Comparison of ENCODE assay signal across 9 cellular contexts in genomic region chr2:43088148-43089073, GRCh38.
DNase-seq lines count a peak whose midpoint lies in the region; ATAC-seq and TF ChIP-seq lines count a peak whose summit lies in the region.
"Had no signal": no experiment of that assay in that cellular context is flagged by ENCODE, and none has a peak within 500 bp of the region (broad histone marks: within the 10 kb centered on the region; RNA-seq: fewer than 3 reads in every experiment).

No MANE protein-coding gene starts in this region.

- TF ChIP-seq CTCF in left ventricle myocardium inferior (IDR thresholded peaks at IDR 0.05; ENCODE audit: borderline replicate concordance) (no peak), endodermal cell (conservative IDR thresholded peaks at IDR 0.05) (no peak), nephron (IDR thresholded peaks at IDR 0.05; ENCODE audit: unreplicated experiment in 3 of 3) (no peak), vagina (IDR thresholded peaks at IDR 0.05) (no peak)

- H3K27ac Mint-ChIP-seq in endodermal cell (peak overlapping the region; percentile 88), nephron (peak overlapping the region; percentile 49 to 99 (median 77))

- H3K4me1 ChIP-seq in left ventricle myocardium inferior (peaks cover 45% of the 10 kb centered on the region), endodermal cell (ENCODE audit: control insufficient read depth, insufficient read depth, low read length) (peaks cover 24% of the 10 kb centered on the region), vagina (peaks cover 50% of the 10 kb centered on the region)

- H3K27me3 ChIP-seq in left ventricle myocardium inferior (ENCODE audit: low read depth), result no peaks in the 10 kb centered on the region
- no peaks in the 10 kb centered on the region for H3K27me3 ChIP-seq in endodermal cell (ENCODE audit: control insufficient read depth, insufficient read depth, low read length, poor library complexity, severe bottlenecking)
- H3K27me3 ChIP-seq in vagina, result no peaks in the 10 kb centered on the region

- no peak for DNase-seq in left ventricle myocardium inferior
- no peak for DNase-seq in left ventricle myocardium superior
- no peak for DNase-seq in endodermal cell
- DNase-seq in vagina (ENCODE audit: extremely low spot score in 2 of 2), result no peak
- no peak for DNase-seq in midbrain (lab: John Stamatoyannopoulos, UW)
- no peak for DNase-seq in stimulated activated CD4-positive, alpha-beta T cell treated with anti-CD3 and anti-CD28 coated beads, Interleukin-4, amount 100 ng/mL, for 24 hours
- DNase-seq in T-helper 9 cell, result no peak
- DNase-seq: RPMI8226 had no signal

- H3K9me3 Mint-ChIP-seq in endodermal cell, result peaks cover 28% of the 10 kb centered on the region
- peaks cover 18% of the 10 kb centered on the region for H3K9me3 Mint-ChIP-seq in nephron

- peaks cover 44% of the 10 kb centered on the region for H3K4me1 Mint-ChIP-seq in endodermal cell
- peaks cover 51% of the 10 kb centered on the region for H3K4me1 Mint-ChIP-seq in nephron

- 75 to 89% methylated on average over 1 to 3 of the region's 3 CpGs for WGBS in endodermal cell (ENCODE audit: insufficient coverage in 1 of 2, insufficient read length in 1 of 2), 2 experiments

- peaks cover 19% of the 10 kb centered on the region for H3K9me3 ChIP-seq in left ventricle myocardium inferior (replicated peaks)
- H3K9me3 ChIP-seq in endodermal cell (ENCODE audit: control insufficient read depth, low read length), result peaks cover 21% of the 10 kb centered on the region
- peaks cover 4% of the 10 kb centered on the region for H3K9me3 ChIP-seq in vagina

- no peak overlapping the region for H3K4me3 Mint-ChIP-seq in endodermal cell
- H3K4me3 Mint-ChIP-seq in nephron, result no peak overlapping the region

- no peak overlapping the region for H3K9ac ChIP-seq in endodermal cell (ENCODE audit: extremely low read depth, low read length, poor library complexity, severe bottlenecking)

- intact Hi-C loops in left ventricle myocardium inferior (cut with micrococcal nuclease), result no loop called here
- intact Hi-C loops in left ventricle myocardium superior (cut with micrococcal nuclease), result no loop called here
- intact Hi-C loops in vagina (cut with DNase I), result loop anchor here (10.0 kb wide), 1 partner anchor 54 kb away; no protein-coding TSS in a partner anchor

- TF ChIP-seq POLR2A in vagina (IDR thresholded peaks at IDR 0.05), result no peak

- peaks cover 8% of the 10 kb centered on the region for H3K36me3 ChIP-seq in left ventricle myocardium inferior
- H3K36me3 ChIP-seq in endodermal cell (ENCODE audit: control insufficient read depth, insufficient read depth, low read length), result no peaks in the 10 kb centered on the region
- no peaks in the 10 kb centered on the region for H3K36me3 ChIP-seq in vagina

- H3K4me3 ChIP-seq in left ventricle myocardium inferior (no peak overlapping the region), endodermal cell (ENCODE audit: low read length) (peak overlapping the region; percentile 16), vagina (no peak overlapping the region)

- ATAC-seq in left ventricle myocardium superior, result no peak

- H3K27ac ChIP-seq in left ventricle myocardium inferior (replicated peaks), result peak overlapping the region; percentile 96
- no peak overlapping the region for H3K27ac ChIP-seq in endodermal cell (ENCODE audit: low read depth, low read length)
- H3K27ac ChIP-seq in vagina, result peak overlapping the region; percentile 82

- peaks cover 6% of the 10 kb centered on the region for H3K36me3 Mint-ChIP-seq in endodermal cell (ENCODE audit: low read depth)
- peaks cover 11% of the 10 kb centered on the region for H3K36me3 Mint-ChIP-seq in nephron (ENCODE audit: low read depth)

- H3K27me3 Mint-ChIP-seq in endodermal cell (ENCODE audit: insufficient read depth) (no peaks in the 10 kb centered on the region), nephron (ENCODE audit: low read depth) (peaks cover 8% of the 10 kb centered on the region)
